ENCODE assay signal across 29 cellular contexts in the genomic region with DNA sequence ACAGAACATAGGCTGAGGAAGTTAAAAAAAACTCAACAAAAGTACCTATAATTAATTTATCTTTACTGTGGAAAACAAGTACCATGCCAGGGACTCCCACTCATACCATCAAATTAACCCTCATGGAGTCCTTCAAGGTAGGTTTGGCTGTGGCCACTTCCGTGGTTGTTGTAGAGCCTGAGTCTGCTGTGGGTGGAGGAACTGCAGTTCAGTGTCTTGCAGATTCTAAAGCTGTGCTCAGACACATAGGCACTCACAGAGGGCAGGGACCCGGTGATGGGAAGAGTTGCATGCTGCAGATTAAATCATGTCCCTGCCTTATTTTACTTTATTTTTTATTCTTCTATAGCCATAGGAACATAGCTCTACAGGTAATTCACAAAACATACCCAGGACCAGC.
"Had no signal": no experiment of that assay in that cellular context is flagged by ENCODE, and none has a peak within 500 bp of the region (broad histone marks: within the 10 kb centered on the region; RNA-seq: fewer than 3 reads in every experiment).

No MANE protein-coding gene starts in this region.

- H3K27me3 Mint-ChIP-seq: stimulated activated memory B cell treated with anti-CD40 and anti-IgM and Interleukin-4, amounts not matched to agents 10 μg/mL and 1 μg/mL and 100 μg/mL, for 72 hours; stimulated activated naive B cell treated with anti-CD40 and anti-IgM and Interleukin-4, amounts not matched to agents 10 μg/mL and 1 μg/mL and 100 μg/mL, for 72 hours; stimulated activated naive CD8-positive, alpha-beta T cell treated with anti-CD3 and anti-CD28 coated beads, Interleukin-15, amount 100 ng/mL, for 72 hours; stimulated activated naive CD8-positive, alpha-beta T cell treated with anti-CD3 and anti-CD28 coated beads, Interleukin-15, Interleukin-2, amounts not matched to agents 100 ng/mL and 50 ng/mL, for 24 hours had no signal

- H3K9me3 Mint-ChIP-seq: stimulated activated effector memory CD8-positive, alpha-beta T cell treated with anti-CD3 and anti-CD28 coated beads, Interleukin-12 subunit alpha, Interleukin-12 subunit beta, amount 100 ng/mL, for 72 hours; stimulated activated memory B cell treated with anti-CD40 and anti-IgM and Interleukin-4, amounts not matched to agents 10 μg/mL and 1 μg/mL and 100 μg/mL, for 72 hours; stimulated activated naive B cell treated with anti-CD40 and anti-IgM and Interleukin-4, amounts not matched to agents 10 μg/mL and 1 μg/mL and 100 μg/mL, for 72 hours; stimulated activated naive CD8-positive, alpha-beta T cell treated with anti-CD3 and anti-CD28 coated beads, Interleukin-15, amount 100 ng/mL, for 72 hours; stimulated activated naive CD8-positive, alpha-beta T cell treated with anti-CD3 and anti-CD28 coated beads, Interleukin-15, Interleukin-2, amounts not matched to agents 100 ng/mL and 50 ng/mL, for 24 hours; type B pancreatic cell had no signal

- H3K9me3 ChIP-seq: stomach, suprapubic skin, testis, thoracic aorta, thyroid gland, tibial artery, tibial nerve, transverse colon, upper lobe of left lung, upper lobe of right lung, uterus, vagina had no signal

- H3K36me3 ChIP-seq: stomach, suprapubic skin, thoracic aorta, thyroid gland, tibial artery, tibial nerve, transverse colon, upper lobe of left lung, upper lobe of right lung, uterus, vagina had no signal

- H3K4me3 ChIP-seq: stomach, suprapubic skin, testis, thoracic aorta, thyroid gland, tibial artery, tibial nerve, transverse colon, upper lobe of left lung, upper lobe of right lung, uterus, vagina had no signal

- H3K27ac Mint-ChIP-seq: stimulated activated effector memory CD8-positive, alpha-beta T cell treated with anti-CD3 and anti-CD28 coated beads, Interleukin-12 subunit alpha, Interleukin-12 subunit beta, amount 100 ng/mL, for 72 hours; stimulated activated memory B cell treated with anti-CD40 and anti-IgM and Interleukin-4, amounts not matched to agents 10 μg/mL and 1 μg/mL and 100 μg/mL, for 72 hours; stimulated activated naive B cell treated with anti-CD40 and anti-IgM and Interleukin-4, amounts not matched to agents 10 μg/mL and 1 μg/mL and 100 μg/mL, for 72 hours; stimulated activated naive CD8-positive, alpha-beta T cell treated with anti-CD3 and anti-CD28 coated beads, Interleukin-15, Interleukin-2, amounts not matched to agents 100 ng/mL and 50 ng/mL, for 24 hours; type B pancreatic cell had no signal

- H3K36me3 Mint-ChIP-seq: stimulated activated effector memory CD8-positive, alpha-beta T cell treated with anti-CD3 and anti-CD28 coated beads, Interleukin-12 subunit alpha, Interleukin-12 subunit beta, amount 100 ng/mL, for 72 hours; stimulated activated memory B cell treated with anti-CD40 and anti-IgM and Interleukin-4, amounts not matched to agents 10 μg/mL and 1 μg/mL and 100 μg/mL, for 72 hours; stimulated activated naive B cell treated with anti-CD40 and anti-IgM and Interleukin-4, amounts not matched to agents 10 μg/mL and 1 μg/mL and 100 μg/mL, for 72 hours; type B pancreatic cell had no signal

- H3K27me3 ChIP-seq: stomach, suprapubic skin, testis, thyroid gland, tibial artery, tibial nerve, transverse colon, upper lobe of left lung, upper lobe of right lung, uterus, vagina had no signal

- H3K27ac ChIP-seq: stomach, suprapubic skin, testis, thoracic aorta, thyroid gland, tibial artery, tibial nerve, transverse colon, upper lobe of left lung, upper lobe of right lung, uterus, vagina had no signal

- FAIRE-seq: urothelium cell line had no signal

- H3K4me1 Mint-ChIP-seq: stimulated activated effector memory CD8-positive, alpha-beta T cell treated with anti-CD3 and anti-CD28 coated beads, Interleukin-12 subunit alpha, Interleukin-12 subunit beta, amount 100 ng/mL, for 72 hours; stimulated activated memory B cell treated with anti-CD40 and anti-IgM and Interleukin-4, amounts not matched to agents 10 μg/mL and 1 μg/mL and 100 μg/mL, for 72 hours; stimulated activated naive B cell treated with anti-CD40 and anti-IgM and Interleukin-4, amounts not matched to agents 10 μg/mL and 1 μg/mL and 100 μg/mL, for 72 hours; stimulated activated naive CD8-positive, alpha-beta T cell treated with anti-CD3 and anti-CD28 coated beads, Interleukin-15, amount 100 ng/mL, for 72 hours had no signal

- ATAC-seq: stimulated activated effector memory CD8-positive, alpha-beta T cell treated with anti-CD3 and anti-CD28 coated beads, Interleukin-12 subunit alpha, Interleukin-12 subunit beta, amount 100 ng/mL, for 72 hours; stimulated activated memory B cell treated with anti-CD40 and anti-IgM and Interleukin-4, amounts not matched to agents 10 μg/mL and 1 μg/mL and 100 μg/mL, for 72 hours; stimulated activated naive B cell treated with anti-CD40 and anti-IgM and Interleukin-4, amounts not matched to agents 10 μg/mL and 1 μg/mL and 100 μg/mL, for 72 hours; stimulated activated naive CD8-positive, alpha-beta T cell treated with anti-CD3 and anti-CD28 coated beads, Interleukin-15, amount 100 ng/mL, for 72 hours; stimulated activated naive CD8-positive, alpha-beta T cell treated with anti-CD3 and anti-CD28 coated beads, Interleukin-15, Interleukin-2, amounts not matched to agents 100 U/mL and 50 U/mL, for 24 hours; upper lobe of right lung had no signal

- H3K4me3 Mint-ChIP-seq: stimulated activated effector memory CD8-positive, alpha-beta T cell treated with anti-CD3 and anti-CD28 coated beads, Interleukin-12 subunit alpha, Interleukin-12 subunit beta, amount 100 ng/mL, for 72 hours; stimulated activated memory B cell treated with anti-CD40 and anti-IgM and Interleukin-4, amounts not matched to agents 10 μg/mL and 1 μg/mL and 100 μg/mL, for 72 hours; stimulated activated naive B cell treated with anti-CD40 and anti-IgM and Interleukin-4, amounts not matched to agents 10 μg/mL and 1 μg/mL and 100 μg/mL, for 72 hours; stimulated activated naive CD8-positive, alpha-beta T cell treated with anti-CD3 and anti-CD28 coated beads, Interleukin-15, amount 100 ng/mL, for 72 hours; stimulated activated naive CD8-positive, alpha-beta T cell treated with anti-CD3 and anti-CD28 coated beads, Interleukin-15, Interleukin-2, amounts not matched to agents 100 ng/mL and 50 ng/mL, for 24 hours; type B pancreatic cell had no signal

- H3K4me1 ChIP-seq: thyroid gland, transverse colon, upper lobe of left lung had no signal

- DNase-seq: stimulated activated CD4-positive, alpha-beta T cell treated with anti-CD3 and anti-CD28 coated beads, Interleukin-2, amount 100 ng/mL, for 48 hours; stimulated activated CD4-positive, alpha-beta T cell treated with anti-CD3 and anti-CD28 coated beads, Interleukin-4, amount 100 ng/mL, for 1 hour; stimulated activated CD4-positive, alpha-beta T cell treated with anti-CD3 and anti-CD28 coated beads, Interleukin-4, amount 100 ng/mL, for 24 hours; stimulated activated CD4-positive, alpha-beta T cell treated with anti-CD3 and anti-CD28 coated beads, Interleukin-4, amount 100 ng/mL, for 4 hours; stimulated activated CD8-positive, alpha-beta memory T cell treated with anti-CD3 and anti-CD28 coated beads, Interleukin-4, amount 100 ng/mL, for 48 hours; stimulated activated naive B cell treated with anti-CD40 and anti-IgM and Interleukin-4, amounts not matched to agents 10 μg/mL and 1 μg/mL and 100 μg/mL, for 72 hours; stimulated activated naive CD4-positive, alpha-beta T cell; stimulated activated naive CD4-positive, alpha-beta T cell treated with Interleukin-2 at 50 U/mL for 16 hours; stimulated activated naive CD8-positive, alpha-beta T cell treated with anti-CD3 and anti-CD28 coated beads, Interleukin-15, amount 100 ng/mL, for 72 hours; stimulated activated naive CD8-positive, alpha-beta T cell treated with anti-CD3 and anti-CD28 coated beads, Interleukin-15, Interleukin-2, amounts not matched to agents 100 U/mL and 50 U/mL, for 24 hours; stomach; substantia nigra; testis; thyroid gland; tibial artery; transverse colon; trophoblast cell; upper lobe of right lung; uterus had no signal
